ENCODE assay signal across 10 cellular contexts in genomic region chr13:113186061-113186900, GRCh38. TPM values are rescaled to one million over a fixed set of nuclear protein-coding genes. Genes with fewer than 3 reads are reported as not detected.
A peak's percentile ranks its signal among the peaks of the same experiment; 100 is the strongest.
DNase-seq lines count a peak whose midpoint lies in the region; ATAC-seq and TF ChIP-seq lines count a peak whose summit lies in the region.
"Had no signal": no experiment of that assay in that cellular context is flagged by ENCODE, and none has a peak within 500 bp of the region (broad histone marks: within the 10 kb centered on the region; RNA-seq: fewer than 3 reads in every experiment).

No MANE protein-coding gene starts in this region.

- peak overlapping the region; percentile 37 to 90 (median 88) for H3K27ac ChIP-seq in adrenal gland

- WGBS in adrenal gland, 4 donors = 71 to 89% (median 77%) methylated on average over 12 to 13 of the region's 13 CpGs

- no peak overlapping the region for H3K4me3 ChIP-seq in adrenal gland
- H3K4me3 ChIP-seq: BLaER1 treated with 17β-estradiol and CSF1 and Interleukin-3, amounts not matched to agents 10 nM and 100 nM had no signal

- peaks cover 0 to 53% of the 10 kb centered on the region in 2 donors for H3K36me3 ChIP-seq in adrenal gland (replicated peaks in 1 of 2)

- TF ChIP-seq POLR2A in adrenal gland (IDR thresholded peaks at IDR 0.05) = no peak

- no peaks in the 10 kb centered on the region for H3K9me3 Mint-ChIP-seq in activated T-cell treated with anti-CD3 and anti-CD28 coated beads, Interleukin-2, amount 50 U/mL, for 4 hours
- H3K9me3 Mint-ChIP-seq in stimulated activated naive CD8-positive, alpha-beta T cell treated with anti-CD3 and anti-CD28 coated beads, Interleukin-15, Interleukin-2, amounts not matched to agents 100 ng/mL and 50 ng/mL, for 24 hours = no peaks in the 10 kb centered on the region

- peak; percentile 54 to 67 for ATAC-seq in activated T-cell treated with anti-CD3 and anti-CD28 coated beads, Interleukin-2, amount 50 U/mL, for 4 hours
- peak; percentile 88 for ATAC-seq in HG02938 (IDR thresholded peaks at IDR 0.05; ENCODE audit: unreplicated experiment)

- TF ChIP-seq CTCF in adrenal gland (IDR thresholded peaks at IDR 0.05) = no peak

- H3K36me3 Mint-ChIP-seq in activated T-cell treated with anti-CD3 and anti-CD28 coated beads, Interleukin-2, amount 50 U/mL, for 4 hours (ENCODE audit: insufficient read depth) = peaks cover 56% of the 10 kb centered on the region
- peaks cover 79% of the 10 kb centered on the region for H3K36me3 Mint-ChIP-seq in stimulated activated naive CD8-positive, alpha-beta T cell treated with anti-CD3 and anti-CD28 coated beads, Interleukin-15, Interleukin-2, amounts not matched to agents 100 ng/mL and 50 ng/mL, for 24 hours (ENCODE audit: low read depth)

- H3K9me3 ChIP-seq in adrenal gland (replicated peaks in 1 of 3) = no peaks in the 10 kb centered on the region
- H3K9me3 ChIP-seq: BLaER1 treated with 17β-estradiol and CSF1 and Interleukin-3, amounts not matched to agents 10 nM and 100 nM had no signal

- H3K27me3 ChIP-seq in adrenal gland = no peaks in the 10 kb centered on the region
- H3K27me3 ChIP-seq: BLaER1 treated with 17β-estradiol and CSF1 and Interleukin-3, amounts not matched to agents 10 nM and 100 nM had no signal

- H3K27ac Mint-ChIP-seq in stimulated activated naive CD8-positive, alpha-beta T cell treated with anti-CD3 and anti-CD28 coated beads, Interleukin-15, Interleukin-2, amounts not matched to agents 100 ng/mL and 50 ng/mL, for 24 hours = peak overlapping the region; percentile 88

- no peak for DNase-seq in activated T-cell treated with anti-CD3 and anti-CD28 coated beads, Interleukin-2, amount 50 U/mL, for 4 hours
- DNase-seq in activated T-cell treated with anti-CD3 and anti-CD28 coated beads for 4 hours = no peak
- DNase-seq in adrenal gland = no peak
- no peak for DNase-seq in AG20443 (ENCODE audit: low spot score)
- no peak for DNase-seq in NCI-H345 treated with DMSO at 0.1 percent for 48 hours (lab: John Stamatoyannopoulos, UW; ENCODE audit: unreplicated experiment)
- DNase-seq in HPDE6-E6E7 (ENCODE audit: extremely low spot score) = no peak

- H3K27me3 Mint-ChIP-seq in activated T-cell treated with anti-CD3 and anti-CD28 coated beads, Interleukin-2, amount 50 U/mL, for 4 hours (ENCODE audit: low read depth) = no peaks in the 10 kb centered on the region
- H3K27me3 Mint-ChIP-seq in stimulated activated naive CD8-positive, alpha-beta T cell treated with anti-CD3 and anti-CD28 coated beads, Interleukin-15, Interleukin-2, amounts not matched to agents 100 ng/mL and 50 ng/mL, for 24 hours = no peaks in the 10 kb centered on the region

- H3K4me1 ChIP-seq in adrenal gland (replicated peaks in 1 of 2) = peaks cover 6 to 13% of the 10 kb centered on the region in 2 donors

- peak overlapping the region; percentile 52 for H3K4me3 Mint-ChIP-seq in activated T-cell treated with anti-CD3 and anti-CD28 coated beads, Interleukin-2, amount 50 U/mL, for 4 hours
- peak overlapping the region; percentile 62 for H3K4me3 Mint-ChIP-seq in stimulated activated naive CD8-positive, alpha-beta T cell treated with anti-CD3 and anti-CD28 coated beads, Interleukin-15, Interleukin-2, amounts not matched to agents 100 ng/mL and 50 ng/mL, for 24 hours

- intact Hi-C loops in adrenal gland (cut with DNase I) = no loop called here

- peaks cover 48% of the 10 kb centered on the region for H3K4me1 Mint-ChIP-seq in activated T-cell treated with anti-CD3 and anti-CD28 coated beads, Interleukin-2, amount 50 U/mL, for 4 hours (ENCODE audit: low read depth)
- peaks cover 52% of the 10 kb centered on the region for H3K4me1 Mint-ChIP-seq in stimulated activated naive CD8-positive, alpha-beta T cell treated with anti-CD3 and anti-CD28 coated beads, Interleukin-15, Interleukin-2, amounts not matched to agents 100 ng/mL and 50 ng/mL, for 24 hours (ENCODE audit: low read depth)

RNA-seq across cellular contexts. Expression of gene PCID2, which starts 22.2 kb away (rescaled TPM):
- 10 to 100 TPM; 63.3 to 68.1 (median 66.9) TPM for total RNA-seq in activated T-cell treated with anti-CD3 and anti-CD28 coated beads, Interleukin-2, amount 50 U/mL, for 4 hours
- 10 to 100 TPM; 26.4 to 72.9 (median 43.5) TPM for total RNA-seq in adrenal gland
- 10 to 100 TPM; 44.8 to 49.6 (median 47.2) TPM for polyA plus RNA-seq in adrenal gland

RNA-seq across cellular contexts. Expression of gene CUL4A, which starts 23.1 kb away (rescaled TPM):
- 10 to 100 TPM; 85.5 to 89.8 (median 87.8) TPM for total RNA-seq in activated T-cell treated with anti-CD3 and anti-CD28 coated beads, Interleukin-2, amount 50 U/mL, for 4 hours
- 10 to 100 TPM; 53.5 to 90.4 (median 58.7) TPM for total RNA-seq in adrenal gland
- 10 to 100 TPM; 27.6 to 62.8 (median 40.3) TPM for polyA plus RNA-seq in adrenal gland

RNA-seq across cellular contexts. Expression of gene PROZ, which starts 27.8 kb away (rescaled TPM):
- not detected for total RNA-seq in activated T-cell treated with anti-CD3 and anti-CD28 coated beads, Interleukin-2, amount 50 U/mL, for 4 hours
- total RNA-seq in adrenal gland = not detected
- not detected for polyA plus RNA-seq in adrenal gland
- total RNA-seq: NCI-H460 had no signal
